Comparison of ENCODE assay signal across 21 cellular contexts in genomic region chr3:125154110-125154509, GRCh38.
"Had no signal": no experiment of that assay in that cellular context is flagged by ENCODE, and none has a peak within 500 bp of the region (broad histone marks: within the 10 kb centered on the region; RNA-seq: fewer than 3 reads in every experiment).

No MANE protein-coding gene starts in this region.

- H3K4me1 ChIP-seq: colonic mucosa had no signal

- H3K27me3 Mint-ChIP-seq: central memory CD8-positive, alpha-beta T cell had no signal

- H3K36me3 Mint-ChIP-seq: activated naive CD4-positive, alpha-beta T cell treated with anti-CD3 and anti-CD28 coated beads, Interleukin-2, amount 50 U/mL, for 24 hours had no signal

- H3K4me3 Mint-ChIP-seq: nephron progenitor cell had no signal

- H3K9me3 ChIP-seq: colonic mucosa, gastroesophageal sphincter, transverse colon, uterus had no signal

- DNase-seq: activated CD4-positive, alpha-beta memory T cell treated with anti-CD3 and anti-CD28 coated beads, Interleukin-2, amount 10 ng/mL, durations not matched to agents 7 days and 5 days; activated CD4-positive, alpha-beta T cell treated with anti-CD3 and anti-CD28 coated beads for 48 hours; activated CD4-positive, CD25-positive, alpha-beta regulatory T cell; activated gamma-delta T cell treated with Interleukin-2 at 50 U/mL for 16 hours; colonic mucosa; dorsolateral prefrontal cortex; nephron progenitor cell; nucleus accumbens; small intestine; stimulated activated CD4-positive, alpha-beta T cell treated with anti-CD3 and anti-CD28 coated beads, Interleukin-2, amount 100 ng/mL, for 24 hours; transverse colon; uterus had no signal

- H3K27ac ChIP-seq: colonic mucosa, dorsolateral prefrontal cortex, gastroesophageal sphincter, transverse colon, uterus had no signal

- ATAC-seq: gastroesophageal sphincter, sciatic nerve had no signal

- H3K4me3 ChIP-seq: colonic mucosa, dorsolateral prefrontal cortex, gastroesophageal sphincter, transverse colon, uterus had no signal

- H3K9me3 Mint-ChIP-seq: activated CD4-positive, alpha-beta memory T cell treated with anti-CD3 and anti-CD28 coated beads, Interleukin-2, amount 10 ng/mL, durations not matched to agents 7 days and 5 days; activated naive CD4-positive, alpha-beta T cell treated with anti-CD3 and anti-CD28 coated beads, Interleukin-2, amount 50 U/mL, for 24 hours; activated T-helper 1 cell treated with anti-CD3 and anti-CD28 coated beads, Interleukin-12 subunit alpha, Interleukin-12 subunit beta, Interleukin-2, Interleukin-4 antibody, amounts not matched to agents 30 ng/mL and 10 ng/mL and 1 ng/mL, durations not matched to agents 14 hours and 24 hours and 36 hours; central memory CD8-positive, alpha-beta T cell; nephron progenitor cell; stimulated activated effector memory CD8-positive, alpha-beta T cell treated with anti-CD3 and anti-CD28 coated beads, Interleukin-12 subunit alpha, Interleukin-12 subunit beta, amount 100 ng/mL, for 72 hours; T-helper 1 cell treated with Interleukin-12 subunit alpha and Interleukin-12 subunit beta and Interleukin-4 antibody, amounts not matched to agents 30 μg/mL and 1 μg/mL, for 36 hours had no signal

- FAIRE-seq: astrocyte, islet of Langerhans, small intestine had no signal

- H3K27ac Mint-ChIP-seq: nephron progenitor cell; stimulated activated effector memory CD8-positive, alpha-beta T cell treated with anti-CD3 and anti-CD28 coated beads, Interleukin-12 subunit alpha, Interleukin-12 subunit beta, amount 100 ng/mL, for 72 hours had no signal

- H3K27me3 ChIP-seq: colonic mucosa, dorsolateral prefrontal cortex, gastroesophageal sphincter, transverse colon, uterus had no signal

- H3K36me3 ChIP-seq: colonic mucosa, gastroesophageal sphincter, transverse colon, uterus had no signal
